In the genomic region with DNA sequence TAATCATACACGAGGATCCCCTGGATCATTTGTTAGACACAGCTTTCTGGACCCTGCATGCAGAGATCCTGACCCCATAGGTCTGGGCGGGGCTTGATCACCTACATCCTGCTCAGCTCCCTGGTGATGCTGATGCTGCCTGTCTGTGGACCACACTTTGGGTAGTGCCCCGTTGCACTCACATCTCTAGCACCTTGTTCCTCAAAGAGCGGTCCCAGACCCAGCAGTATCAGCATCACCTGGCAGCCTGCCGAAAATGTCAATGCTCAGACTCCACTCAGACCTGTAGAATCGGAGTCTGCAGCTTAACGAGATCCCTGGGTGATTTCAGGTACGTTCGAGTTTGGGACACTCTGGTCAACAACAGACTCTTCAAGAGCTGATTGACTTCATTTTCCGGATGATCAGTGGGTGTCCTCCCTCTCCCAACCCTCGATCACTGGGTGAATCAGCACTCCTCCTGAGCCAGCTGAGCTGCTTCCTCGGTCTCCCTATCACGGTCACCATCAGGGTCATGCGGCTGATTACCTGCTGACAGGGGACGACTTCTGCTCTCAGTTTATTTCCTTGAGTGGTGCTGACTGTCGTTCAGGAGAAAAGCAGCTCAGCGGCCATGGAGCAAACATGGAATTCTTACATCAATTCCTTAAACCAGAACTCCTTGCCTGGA, we compare ENCODE assay signal across 26 cellular contexts.
DNase-seq lines count a peak whose midpoint lies in the region; ATAC-seq, FAIRE-seq and TF ChIP-seq lines count a peak whose summit lies in the region.
"Had no signal": no experiment of that assay in that cellular context is flagged by ENCODE, and none has a peak within 500 bp of the region (broad histone marks: within the 10 kb centered on the region; RNA-seq: fewer than 3 reads in every experiment).

No MANE protein-coding gene starts in this region.

- CTCF ChIA-PET in K562 (lab: Yijun Ruan, JAX; ENCODE audit: low intra/inter-chr PET ratio), result no interaction called here

- H3K4me3 Mint-ChIP-seq in stimulated activated effector memory CD8-positive, alpha-beta T cell treated with anti-CD3 and anti-CD28 coated beads, Interleukin-12 subunit alpha, Interleukin-12 subunit beta, amount 100 ng/mL, for 72 hours, result no peak overlapping the region
- H3K4me3 Mint-ChIP-seq: CD14-positive monocyte; CD4-positive, alpha-beta T cell; CD8-positive, alpha-beta memory T cell; HFFc6 had no signal

- no peaks in the 10 kb centered on the region for H3K79me1 ChIP-seq in neuronal stem cell (ENCODE audit: low read depth, low read length)

- H3K27ac ChIP-seq in K562 (ENCODE audit: extremely low read depth, low read depth, low read length) (no peak overlapping the region), neuronal stem cell (replicated peaks; ENCODE audit: low read length) (no peak overlapping the region), substantia nigra (ENCODE audit: low read depth, low read length, poor library complexity, severe bottlenecking) (no peak overlapping the region)
- H3K27ac ChIP-seq: A549; BLaER1 treated with 17β-estradiol and CSF1 and Interleukin-3, amounts not matched to agents 10 nM and 100 nM had no signal

- no peak for TF ChIP-seq EP300 in K562 (IDR thresholded peaks at IDR 0.05; ENCODE audit: low read length)

- H2BK15ac ChIP-seq in neuronal stem cell (ENCODE audit: low read length), result no peak overlapping the region

- no peak overlapping the region for H4K91ac ChIP-seq in neuronal stem cell (ENCODE audit: low read depth, low read length, poor library complexity)

- H3K4me3 ChIP-seq in K562 (no peak overlapping the region), neuronal stem cell (ENCODE audit: low read length in 2 of 2) (no peak overlapping the region)
- H3K4me3 ChIP-seq: A549; BLaER1 treated with 17β-estradiol and CSF1 and Interleukin-3, amounts not matched to agents 10 nM and 100 nM; GM12878; HAP-1 had no signal

- H4K8ac ChIP-seq in neuronal stem cell (ENCODE audit: low read depth, low read length), result no peak overlapping the region

- H3K9me3 ChIP-seq in K562 (replicated peaks; ENCODE audit: control insufficient read depth, insufficient read depth, low read depth, low read length) (no peaks in the 10 kb centered on the region), neuronal stem cell (replicated peaks in 1 of 2; ENCODE audit: control insufficient read depth in 2 of 2, insufficient read depth in 1 of 2, low read depth in 1 of 2, low read length in 2 of 2) (peaks cover 0 to 2% of the 10 kb centered on the region in 2 donors)
- H3K9me3 ChIP-seq: A549; BE2C; BLaER1 treated with 17β-estradiol and CSF1 and Interleukin-3, amounts not matched to agents 10 nM and 100 nM; HAP-1 had no signal

- 0% methylated on average over 17 of the region's 17 CpGs for WGBS in K562 (ENCODE audit: insufficient coverage, low coverage, missing lambda C conversion rate)
- no CpG with 5 or more reads among the region's 17 CpGs for WGBS in neuronal stem cell (ENCODE audit: extremely low coverage in 2 of 2, insufficient read length in 2 of 2, insufficient replicate concordance in 1 of 2), 2 donors

- peaks cover 4 to 20% of the 10 kb centered on the region in 2 experiments; a peak in 3 of 5 replicates for H3K27me3 ChIP-seq in K562 (ENCODE audit: control insufficient read depth in 2 of 2, insufficient read depth in 2 of 2, low read length in 2 of 2)
- H3K27me3 ChIP-seq in neuronal stem cell (ENCODE audit: control insufficient read depth in 3 of 3, insufficient read depth in 3 of 3, low read depth in 1 of 3, low read length in 3 of 3), result no peaks in the 10 kb centered on the region
- H3K27me3 ChIP-seq: BE2C; BLaER1 treated with 17β-estradiol and CSF1 and Interleukin-3, amounts not matched to agents 10 nM and 100 nM had no signal

- no peak overlapping the region for H2AK5ac ChIP-seq in neuronal stem cell (ENCODE audit: low read depth, low read length)

- H2BK12ac ChIP-seq in neuronal stem cell (ENCODE audit: low read length), result no peak overlapping the region

- H3K9me3 Mint-ChIP-seq in stimulated activated effector memory CD8-positive, alpha-beta T cell treated with anti-CD3 and anti-CD28 coated beads, Interleukin-12 subunit alpha, Interleukin-12 subunit beta, amount 100 ng/mL, for 72 hours, result no peaks in the 10 kb centered on the region
- H3K9me3 Mint-ChIP-seq: CD14-positive monocyte; CD4-positive, alpha-beta T cell; CD8-positive, alpha-beta memory T cell; HFFc6 had no signal

- H3K9ac ChIP-seq in K562 (ENCODE audit: insufficient read depth in 1 of 2, low read depth in 2 of 2, low read length in 2 of 2), result 0 out of 4 replicates have a peak overlapping the region, but pooled peaks of 1 of the 2 experiments have one; percentile 42
- no peak overlapping the region for H3K9ac ChIP-seq in neuronal stem cell (ENCODE audit: low read depth, low read length, poor library complexity)
- H3K9ac ChIP-seq: BLaER1 treated with 17β-estradiol and CSF1 and Interleukin-3, amounts not matched to agents 10 nM and 100 nM had no signal

- H3K36me3 ChIP-seq in K562 (ENCODE audit: control insufficient read depth, insufficient read depth, low read length), result no peaks in the 10 kb centered on the region
- no peaks in the 10 kb centered on the region for H3K36me3 ChIP-seq in neuronal stem cell (replicated peaks in 1 of 2; ENCODE audit: control insufficient read depth in 2 of 2, insufficient read depth in 2 of 2, low read length in 2 of 2)
- H3K36me3 ChIP-seq: BE2C; BLaER1 treated with 17β-estradiol and CSF1 and Interleukin-3, amounts not matched to agents 10 nM and 100 nM; HAP-1 had no signal

- no peak overlapping the region for H3K14ac ChIP-seq in neuronal stem cell (ENCODE audit: low read length)

- no peak for TF ChIP-seq POLR2A in K562 (conservative IDR thresholded peaks at IDR 0.05)

- H3K4me2 ChIP-seq in K562 (ENCODE audit: insufficient read depth, low read length), result 0 out of 2 replicates have a peak overlapping the region, but pooled peaks have one; percentile 6
- no peak overlapping the region for H3K4me2 ChIP-seq in neuronal stem cell (ENCODE audit: insufficient read depth, low read length, poor library complexity, severe bottlenecking)
- H3K4me2 ChIP-seq: A549; BLaER1 treated with 17β-estradiol and CSF1 and Interleukin-3, amounts not matched to agents 10 nM and 100 nM had no signal

- H3K79me2 ChIP-seq in K562 (ENCODE audit: control insufficient read depth, insufficient read depth, low read length), result no peaks in the 10 kb centered on the region

- H3K36me3 Mint-ChIP-seq in stimulated activated effector memory CD8-positive, alpha-beta T cell treated with anti-CD3 and anti-CD28 coated beads, Interleukin-12 subunit alpha, Interleukin-12 subunit beta, amount 100 ng/mL, for 72 hours, result no peaks in the 10 kb centered on the region
- H3K36me3 Mint-ChIP-seq: CD14-positive monocyte; CD8-positive, alpha-beta memory T cell had no signal

- H3K9me1 ChIP-seq in K562 (ENCODE audit: control insufficient read depth, insufficient read depth, low read length), result no peaks in the 10 kb centered on the region

- H3K4me1 Mint-ChIP-seq in stimulated activated effector memory CD8-positive, alpha-beta T cell treated with anti-CD3 and anti-CD28 coated beads, Interleukin-12 subunit alpha, Interleukin-12 subunit beta, amount 100 ng/mL, for 72 hours, result no peaks in the 10 kb centered on the region
- H3K4me1 Mint-ChIP-seq: CD14-positive monocyte; CD8-positive, alpha-beta memory T cell had no signal

- intact Hi-C loops in K562 (cut with micrococcal nuclease), result no loop called here

- H2AFZ ChIP-seq in K562 (ENCODE audit: low read depth, low read length), result no peak overlapping the region
- no peak overlapping the region for H2AFZ ChIP-seq in neuronal stem cell (ENCODE audit: low read length)

- POLR2A ChIA-PET in K562 (lab: Yijun Ruan, JAX), result interaction anchor here (0.6 to 1.3 kb wide), 2 partner anchors 28 to 93 kb away, joined by 3 to 4 read pairs; no protein-coding TSS in a partner anchor

- ATAC-seq in K562 (peak; percentile 32; the same call in 2 of the 3 replicates), HG03039 (IDR thresholded peaks at IDR 0.05; ENCODE audit: unreplicated experiment) (no peak)
- peak; percentile 24 for ATAC-seq in stimulated activated effector memory CD8-positive, alpha-beta T cell treated with anti-CD3 and anti-CD28 coated beads, Interleukin-12 subunit alpha, Interleukin-12 subunit beta, amount 100 ng/mL, for 72 hours
- ATAC-seq: A549, GM12878 had no signal

- no peak overlapping the region for H3K27ac Mint-ChIP-seq in stimulated activated effector memory CD8-positive, alpha-beta T cell treated with anti-CD3 and anti-CD28 coated beads, Interleukin-12 subunit alpha, Interleukin-12 subunit beta, amount 100 ng/mL, for 72 hours
- H3K27ac Mint-ChIP-seq: CD14-positive monocyte; CD4-positive, alpha-beta T cell; CD8-positive, alpha-beta memory T cell; HFFc6 had no signal

- no peak overlapping the region for H3K4ac ChIP-seq in neuronal stem cell (ENCODE audit: low read length)

- no peak for TF ChIP-seq RAD21 in K562 (CRISPR knock-in tag; conservative IDR thresholded peaks at IDR 0.05 in 1 of 2, IDR thresholded peaks at IDR 0.05 in 1 of 2)

- H3K18ac ChIP-seq in neuronal stem cell (ENCODE audit: low read length), result peak overlapping the region; percentile 30

- BruUV-seq in K562 (replicated peaks; lab: Mats Ljungman, UMichigan), result no TSS peak

- in situ Hi-C loops in K562 (cut with MboI), result no loop called here

- no peak for TF ChIP-seq CTCF in K562 (IDR thresholded peaks at IDR 0.05 in 2 of 3, conservative IDR thresholded peaks at IDR 0.05 in 1 of 3; ENCODE audit: insufficient read depth in 2 of 3, low read depth in 1 of 3, low read length in 3 of 3)

- DNase-seq in K562 (ENCODE audit: extremely low read depth in 1 of 4, low spot score in 3 of 4) (no peak), neuronal stem cell (ENCODE audit: low spot score) (no peak), substantia nigra (lab: John Stamatoyannopoulos, UW) (no peak), hepatic stellate cell (ENCODE audit: low spot score) (no peak)
- no peak for DNase-seq in stimulated activated effector memory CD8-positive, alpha-beta T cell treated with anti-CD3 and anti-CD28 coated beads, Interleukin-12 subunit alpha, Interleukin-12 subunit beta, amount 100 ng/mL, for 72 hours (ENCODE audit: low spot score in 2 of 2)
- DNase-seq: 8988T; ACHN; AML-193; BE2C; CD4-positive, alpha-beta T cell; CD8-positive, alpha-beta memory T cell; DMS 273 treated with DMSO at 0.1 percent for 48 hours; DMS79; EL; GDM1; GOT3; HFFc6 had no signal

- H3K4me1 ChIP-seq in K562 (replicated peaks in 1 of 2; ENCODE audit: control insufficient read depth in 2 of 2, insufficient read depth in 2 of 2, low read length in 2 of 2), result peaks cover 0 to 3% of the 10 kb centered on the region in 2 experiments; a peak in 1 of 5 replicates
- no peaks in the 10 kb centered on the region for H3K4me1 ChIP-seq in neuronal stem cell (ENCODE audit: control insufficient read depth in 2 of 2, insufficient read depth in 1 of 2, low read depth in 1 of 2, low read length in 2 of 2)
- H3K4me1 ChIP-seq: A549, BE2C, HAP-1 had no signal

- no peak overlapping the region for H2BK5ac ChIP-seq in neuronal stem cell (ENCODE audit: low read length)

- H2BK120ac ChIP-seq in neuronal stem cell (ENCODE audit: low read depth, low read length), result no peak overlapping the region

- H3K23ac ChIP-seq in neuronal stem cell (ENCODE audit: low read depth, low read length, poor library complexity), result no peak overlapping the region

- no peaks in the 10 kb centered on the region for H4K20me1 ChIP-seq in K562 (replicated peaks; ENCODE audit: control insufficient read depth, insufficient read depth, low read length)
- H4K20me1 ChIP-seq: BLaER1 treated with 17β-estradiol and CSF1 and Interleukin-3, amounts not matched to agents 10 nM and 100 nM had no signal

- peak; percentile 15 for FAIRE-seq in K562 (lab: Jason Lieb, UNC)
- FAIRE-seq: A549, D721Med, GM12878, GM18507, H54 had no signal
